13 cellular contexts compared by ENCODE assay signal in genomic region chr21:45032977-45033705, GRCh38. TPM values are rescaled to one million over a fixed set of nuclear protein-coding genes. Genes with fewer than 3 reads are reported as not detected.
DNase-seq lines count a peak whose midpoint lies in the region; ATAC-seq and TF ChIP-seq lines count a peak whose summit lies in the region.
"Had no signal": no experiment of that assay in that cellular context is flagged by ENCODE, and none has a peak within 500 bp of the region (broad histone marks: within the 10 kb centered on the region; RNA-seq: fewer than 3 reads in every experiment).

No MANE protein-coding gene starts in this region.

- H2BK15ac ChIP-seq in mesenchymal stem cell (ENCODE audit: low read depth, poor library complexity, severe bottlenecking) = no peak overlapping the region

- H4K91ac ChIP-seq in mesenchymal stem cell (ENCODE audit: low read length) = no peak overlapping the region

- no peak overlapping the region for H3K23ac ChIP-seq in mesenchymal stem cell (ENCODE audit: low read length in 2 of 2)

- H3K9me3 ChIP-seq in esophagus (ENCODE audit: control insufficient read depth in 2 of 2, insufficient read depth in 1 of 2, low read depth in 1 of 2, low read length in 1 of 2) (no peaks in the 10 kb centered on the region), mesenchymal stem cell (ENCODE audit: control insufficient read depth, low read length) (peaks cover 15% of the 10 kb centered on the region), testis (no peaks in the 10 kb centered on the region)

- peak; percentile 35 for DNase-seq in MV-4-11 (lab: John Stamatoyannopoulos, UW)
- no peak for DNase-seq in mesenchymal stem cell
- DNase-seq in testis = peak; percentile 62
- no peak for DNase-seq in D341Med (ENCODE audit: low spot score)
- no peak for DNase-seq in SW480 (ENCODE audit: low spot score)
- no peak for DNase-seq in activated naive CD4-positive, alpha-beta T cell treated with Interleukin-2 at 50 U/mL for 16 hours
- DNase-seq: activated CD8-positive, alpha-beta memory T cell treated with anti-CD3 and anti-CD28 coated beads for 24 hours; mesendoderm; NCI-H1694 treated with DMSO at 0.1 percent for 48 hours; NCI-H510A treated with DMSO at 0.1 percent for 48 hours had no signal

- peaks cover 8 to 11% of the 10 kb centered on the region in 2 donors for H3K4me1 ChIP-seq in esophagus (ENCODE audit: control insufficient read depth in 2 of 2, insufficient read depth in 2 of 2, low read length in 1 of 2)
- peaks cover 36% of the 10 kb centered on the region for H3K4me1 ChIP-seq in mesenchymal stem cell (ENCODE audit: control insufficient read depth, insufficient read depth, low read depth, low read length)
- peaks cover 27% of the 10 kb centered on the region for H3K4me1 ChIP-seq in testis

- H3K14ac ChIP-seq in mesenchymal stem cell (ENCODE audit: low read length in 2 of 2) = no peak overlapping the region

- H2BK12ac ChIP-seq in mesenchymal stem cell (ENCODE audit: low read length in 2 of 2) = no peak overlapping the region

- H3K36me3 ChIP-seq in esophagus (ENCODE audit: control insufficient read depth in 2 of 2, insufficient read depth in 2 of 2, low read length in 1 of 2) (no peaks in the 10 kb centered on the region), mesenchymal stem cell (ENCODE audit: control insufficient read depth in 1 of 2, insufficient read depth in 2 of 2, low read depth in 1 of 2, low read length in 2 of 2) (peaks cover 0 to 3% of the 10 kb centered on the region in 2 experiments), testis (ENCODE audit: low read depth, missing control alignments) (no peaks in the 10 kb centered on the region)

- H3K18ac ChIP-seq in mesenchymal stem cell (ENCODE audit: low read depth in 1 of 2, low read length in 2 of 2) = no peak overlapping the region

- peak overlapping the region; percentile 44 for H3K9ac ChIP-seq in mesenchymal stem cell (ENCODE audit: low read length)

- no peak overlapping the region for H4K8ac ChIP-seq in mesenchymal stem cell (ENCODE audit: low read length)

- 67 to 72% methylated on average over 34 to 35 of the region's 35 CpGs for WGBS in esophagus, 2 donors
- WGBS in mesenchymal stem cell = 86% methylated on average over 34 of the region's 35 CpGs
- WGBS in testis, 2 donors = 41 to 55% methylated on average over 29 to 35 of the region's 35 CpGs

- TF ChIP-seq CTCF in testis (IDR thresholded peaks at IDR 0.05) = no peak

- H3K79me1 ChIP-seq in mesenchymal stem cell (replicated peaks; ENCODE audit: low read length, poor library complexity, severe bottlenecking) = no peaks in the 10 kb centered on the region

- no peak overlapping the region for H3K4ac ChIP-seq in mesenchymal stem cell (ENCODE audit: low read depth in 1 of 2, low read length in 2 of 2)

- TF ChIP-seq POLR2A in testis (IDR thresholded peaks at IDR 0.05) = no peak

- peak overlapping the region; percentile 14 to 61 for H3K27ac ChIP-seq in esophagus (ENCODE audit: low read depth in 2 of 2, low read length in 1 of 2)
- no peak overlapping the region for H3K27ac ChIP-seq in mesenchymal stem cell (ENCODE audit: low read length, poor library complexity, severe bottlenecking)
- H3K27ac ChIP-seq in testis = no peak overlapping the region

- ATAC-seq in HG02798 (IDR thresholded peaks at IDR 0.05; ENCODE audit: poor library complexity, unreplicated experiment) = no peak
- ATAC-seq: SK-N-SH treated with all-trans-retinoic acid at 6 μM for 48 hours had no signal

- H3K27me3 ChIP-seq in esophagus (ENCODE audit: control insufficient read depth in 1 of 2, insufficient read depth in 2 of 2, low read length in 2 of 2) = no peaks in the 10 kb centered on the region
- peaks cover 0 to 45% of the 10 kb centered on the region in 2 experiments for H3K27me3 ChIP-seq in mesenchymal stem cell (ENCODE audit: control insufficient read depth in 1 of 2, insufficient read depth in 1 of 2, low read length in 2 of 2)
- H3K27me3 ChIP-seq in testis = no peaks in the 10 kb centered on the region

- H2AK5ac ChIP-seq in mesenchymal stem cell (ENCODE audit: low read length, severe bottlenecking) = no peak overlapping the region

- no peak overlapping the region for H3K4me3 ChIP-seq in esophagus (ENCODE audit: low read depth in 1 of 2, low read length in 2 of 2)
- peak overlapping the region in 1 of 2 experiments; percentile 66 for H3K4me3 ChIP-seq in mesenchymal stem cell (ENCODE audit: insufficient read depth in 1 of 2, low read depth in 1 of 2, low read length in 2 of 2)
- H3K4me3 ChIP-seq in testis = no peak overlapping the region

- no peak overlapping the region for H2AFZ ChIP-seq in mesenchymal stem cell (ENCODE audit: low read depth, low read length)

- no peak overlapping the region for H2BK120ac ChIP-seq in mesenchymal stem cell (ENCODE audit: low read depth, low read length)

- intact Hi-C loops in testis (cut with DNase I; ENCODE audit: low total_unique reads) = no loop called here

- no peak overlapping the region for H2BK5ac ChIP-seq in mesenchymal stem cell (ENCODE audit: low read depth, low read length, poor library complexity, severe bottlenecking)

- H3K4me2 ChIP-seq in mesenchymal stem cell (ENCODE audit: low read length, poor library complexity, severe bottlenecking) = no peak overlapping the region

RNA-seq across cellular contexts. Expression of gene ADARB1, which starts 41.2 kb away (rescaled TPM):
- polyA plus RNA-seq in esophagus (1 to 10 TPM; 4.7 to 7.9 TPM), testis (ENCODE audit: insufficient read depth, low read depth, low replicate concordance) (23.0 TPM)
- 4.7 TPM for polyA plus RNA-seq in mesenchymal stem cell (2013, experiment 1 of 2)
- polyA plus RNA-seq in mesenchymal stem cell (2013, experiment 2 of 2) = 5.0 TPM
- total RNA-seq in testis = 10 to 100 TPM; 17.6 TPM

Comparison
In these comparisons a context has a peak if more than half of its experiments do, and no peak if none do; other contexts are left out.
1. DNase-seq: peak in MV-4-11 (single experiment) and testis (single experiment); none in mesenchymal stem cell (single experiment), D341Med (single experiment), SW480 (single experiment) and activated naive CD4-positive, alpha-beta T cell treated with Interleukin-2 at 50 U/mL for 16 hours (single experiment).
2. H3K27ac ChIP-seq: peak in esophagus (2 of 2); none in mesenchymal stem cell (single experiment) and testis (0 of 2).